In genomic region chr17:39186481-39187002, GRCh38 we compare ENCODE assay signal across 23 cellular contexts. TPM values are rescaled to one million over a fixed set of nuclear protein-coding genes. Genes with fewer than 3 reads are reported as not detected.
"Had no signal": no experiment of that assay in that cellular context is flagged by ENCODE, and none has a peak within 500 bp of the region (broad histone marks: within the 10 kb centered on the region; RNA-seq: fewer than 3 reads in every experiment).

No MANE protein-coding gene starts in this region.

- H3K27me3 ChIP-seq: heart right ventricle, neural progenitor cell, ovary, right lobe of liver, suprapubic skin had no signal

- ATAC-seq: activated T-cell treated with anti-CD3 and anti-CD28 coated beads, Interleukin-2, amount 50 U/mL, for 4 hours; naive thymus-derived CD4-positive, alpha-beta T cell; right lobe of liver; stimulated activated naive CD8-positive, alpha-beta T cell treated with anti-CD3 and anti-CD28 coated beads, Interleukin-15, amount 100 ng/mL, for 72 hours had no signal

- H3K4me2 ChIP-seq: neural progenitor cell had no signal

- DNase-seq: activated CD4-positive, alpha-beta T cell treated with anti-CD3 and anti-CD28 coated beads, Interleukin-2, amount 10 ng/mL, durations not matched to agents 7 days and 5 days; activated CD4-positive, CD25-positive, alpha-beta regulatory T cell; activated CD8-positive, alpha-beta memory T cell treated with anti-CD3 and anti-CD28 coated beads, Interleukin-2, amount 50 U/mL, for 4 hours; activated naive CD4-positive, alpha-beta T cell treated with anti-CD3 and anti-CD28 coated beads for 36 hours; activated T-cell treated with anti-CD3 and anti-CD28 coated beads, Interleukin-2, amount 50 U/mL, for 4 hours; heart right ventricle; immature natural killer cell; naive thymus-derived CD4-positive, alpha-beta T cell; ovary; right lobe of liver; small intestine; stimulated activated CD4-positive, alpha-beta T cell treated with anti-CD3 and anti-CD28 coated beads, Interleukin-15, amount 100 ng/mL, for 24 hours; stimulated activated CD4-positive, alpha-beta T cell treated with anti-CD3 and anti-CD28 coated beads, Interleukin-2, amount 100 ng/mL, for 48 hours; stimulated activated naive CD8-positive, alpha-beta T cell treated with anti-CD3 and anti-CD28 coated beads, Interleukin-15, amount 100 ng/mL, for 72 hours; T1000 had no signal

- H3K4me1 ChIP-seq: heart right ventricle, neural progenitor cell, right lobe of liver, suprapubic skin had no signal

- H3K9ac ChIP-seq: neural progenitor cell had no signal

- H3K27ac ChIP-seq: heart right ventricle, neural progenitor cell, ovary, right lobe of liver, suprapubic skin had no signal

- H3K4me3 ChIP-seq: heart right ventricle, neural progenitor cell, ovary, right lobe of liver, suprapubic skin had no signal

- FAIRE-seq: colon, small intestine had no signal

- H2AFZ ChIP-seq: neural progenitor cell had no signal

- H3K9me3 ChIP-seq: heart right ventricle, ovary, right lobe of liver, suprapubic skin had no signal

- H3K36me3 ChIP-seq: neural progenitor cell, ovary, right lobe of liver had no signal

RNA-seq across cellular contexts. Expression of gene ARL5C, which starts 20.6 kb away (rescaled TPM):
- total RNA-seq: activated naive CD4-positive, alpha-beta T cell treated with anti-CD3 and anti-CD28 coated beads for 36 hours; activated T-cell treated with anti-CD3 and anti-CD28 coated beads, Interleukin-2, amount 50 U/mL, for 4 hours; heart right ventricle; liver; mononuclear cell; ovary; pulmonary artery endothelial cell; right lobe of liver; suprapubic skin; T-helper 1 cell treated with Interleukin-12 subunit alpha and Interleukin-12 subunit beta and Interleukin-4 antibody, amounts not matched to agents 30 ng/mL and 1 ng/mL, for 36 hours had no signal
- polyA plus RNA-seq: esophagus, heart right ventricle, immature natural killer cell, liver, ovary, small intestine had no signal

RNA-seq across cellular contexts. Expression of gene PLXDC1, which starts 35.1 kb away (rescaled TPM):
- total RNA-seq: pulmonary artery endothelial cell had no signal

RNA-seq across cellular contexts. Expression of gene STAC2, which starts 39.2 kb away (rescaled TPM):
- total RNA-seq: activated CD4-positive, alpha-beta T cell treated with anti-CD3 and anti-CD28 coated beads, Interleukin-2, amount 10 ng/mL, durations not matched to agents 7 days and 5 days; activated naive CD4-positive, alpha-beta T cell treated with anti-CD3 and anti-CD28 coated beads for 36 hours; activated T-cell treated with anti-CD3 and anti-CD28 coated beads, Interleukin-2, amount 50 U/mL, for 4 hours; liver; mononuclear cell; naive thymus-derived CD4-positive, alpha-beta T cell; pulmonary artery endothelial cell; right lobe of liver; T-helper 1 cell treated with Interleukin-12 subunit alpha and Interleukin-12 subunit beta and Interleukin-4 antibody, amounts not matched to agents 30 ng/mL and 1 ng/mL, for 36 hours had no signal
- polyA plus RNA-seq: immature natural killer cell; liver; naive thymus-derived CD4-positive, alpha-beta T cell had no signal
